ENCODE assay signal across 40 cellular contexts in the genomic region with DNA sequence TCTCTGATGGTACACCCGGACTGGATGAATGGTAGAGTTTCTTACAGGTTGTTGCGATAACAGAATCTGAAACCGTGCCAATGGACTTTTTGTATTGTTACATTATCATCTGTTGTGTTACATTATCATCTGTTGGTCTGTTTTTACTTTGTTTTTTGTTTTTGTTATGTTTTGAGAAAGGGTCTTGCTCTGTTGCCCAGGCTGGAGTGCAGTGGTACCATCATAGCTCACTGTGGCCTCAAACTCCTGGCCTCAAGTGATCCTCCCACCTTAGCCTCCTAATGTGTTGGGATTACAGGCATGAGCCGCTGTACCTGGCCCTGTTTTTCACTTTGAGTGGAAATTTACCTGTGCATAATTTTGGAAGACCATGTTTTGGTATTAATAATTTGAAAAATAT. TPM values are rescaled to one million over a fixed set of nuclear protein-coding genes. Genes with fewer than 3 reads are reported as not detected.
A peak's percentile ranks its signal among the peaks of the same experiment; 100 is the strongest.
DNase-seq lines count a peak whose midpoint lies in the region; ATAC-seq, FAIRE-seq and TF ChIP-seq lines count a peak whose summit lies in the region.
"Had no signal": no experiment of that assay in that cellular context is flagged by ENCODE, and none has a peak within 500 bp of the region (broad histone marks: within the 10 kb centered on the region; RNA-seq: fewer than 3 reads in every experiment).

No MANE protein-coding gene starts in this region.

- H3K4me3 Mint-ChIP-seq in WTC11, result no peak overlapping the region
- H3K4me3 Mint-ChIP-seq in neural crest cell, result no peak overlapping the region
- H3K4me3 Mint-ChIP-seq: B cell; CD14-positive monocyte; CD4-positive, alpha-beta memory T cell; CD4-positive, alpha-beta T cell; CD4-positive, CD25-positive, alpha-beta regulatory T cell; CD8-positive, alpha-beta memory T cell; CD8-positive, alpha-beta T cell had no signal

- no peak for TF ChIP-seq EP300 in K562 (IDR thresholded peaks at IDR 0.05; ENCODE audit: low read length)

- peaks cover 15% of the 10 kb centered on the region for H3K9me3 Mint-ChIP-seq in WTC11
- H3K9me3 Mint-ChIP-seq in neural crest cell, result no peaks in the 10 kb centered on the region
- H3K9me3 Mint-ChIP-seq: CD4-positive, alpha-beta T cell had no signal

- in situ Hi-C loops in K562 (cut with MboI), result loop anchor here (5.0 kb wide), 1 partner anchor 375 kb away; no protein-coding TSS in a partner anchor

- CTCF ChIA-PET in HEK293 (lab: Yijun Ruan, JAX) (interaction anchor here (1.2 kb wide), 1 partner anchor 125 kb away, joined by 7 read pairs; no protein-coding TSS in a partner anchor), WTC11 (lab: Charles Lee) (no interaction called here), K562 (lab: Yijun Ruan, JAX; ENCODE audit: low intra/inter-chr PET ratio) (no interaction called here)

- H3K4me1 Mint-ChIP-seq in WTC11, result no peaks in the 10 kb centered on the region
- no peaks in the 10 kb centered on the region for H3K4me1 Mint-ChIP-seq in neural crest cell
- H3K4me1 Mint-ChIP-seq: B cell, CD14-positive monocyte had no signal

- H3K9ac ChIP-seq in K562 (ENCODE audit: insufficient read depth in 1 of 2, low read depth in 2 of 2, low read length in 2 of 2), result no peak overlapping the region
- H3K9ac ChIP-seq in kidney (ENCODE audit: low read length in 2 of 2), result no peak overlapping the region
- H3K9ac ChIP-seq: BLaER1; BLaER1 treated with 17β-estradiol and CSF1 and Interleukin-3, amounts not matched to agents 10 nM and 100 nM had no signal

- no peak for TF ChIP-seq POLR2A in K562 (conservative IDR thresholded peaks at IDR 0.05)

- no peak overlapping the region for H3K27ac ChIP-seq in HEK293 (ENCODE audit: extremely low read depth, low read depth, low read length)
- no peak overlapping the region for H3K27ac ChIP-seq in K562 (ENCODE audit: extremely low read depth, low read depth, low read length)
- H3K27ac ChIP-seq in kidney (ENCODE audit: low read depth in 2 of 2, low read length in 2 of 2), result no peak overlapping the region
- H3K27ac ChIP-seq: 22Rv1; A549; BLaER1; BLaER1 treated with 17β-estradiol and CSF1 and Interleukin-3, amounts not matched to agents 10 nM and 100 nM; C4-2B had no signal

- H3K4me3 ChIP-seq in HEK293 (ENCODE audit: low read depth, low read length) (no peak overlapping the region), K562 (no peak overlapping the region), kidney (ENCODE audit: low read length in 2 of 2) (no peak overlapping the region)
- H3K4me3 ChIP-seq: A549; BLaER1; BLaER1 treated with 17β-estradiol and CSF1 and Interleukin-3, amounts not matched to agents 10 nM and 100 nM had no signal

- H3K36me3 ChIP-seq in HEK293 (ENCODE audit: control insufficient read depth in 2 of 2, insufficient read depth in 1 of 2, low read length in 2 of 2) (no peaks in the 10 kb centered on the region), K562 (ENCODE audit: control insufficient read depth, insufficient read depth, low read length) (no peaks in the 10 kb centered on the region), kidney (ENCODE audit: control insufficient read depth in 1 of 2, insufficient read depth in 2 of 2, low read length in 2 of 2) (no peaks in the 10 kb centered on the region)
- H3K36me3 ChIP-seq: BE2C; BLaER1; BLaER1 treated with 17β-estradiol and CSF1 and Interleukin-3, amounts not matched to agents 10 nM and 100 nM had no signal

- FAIRE-seq in K562 (lab: Jason Lieb, UNC) (no peak), urothelium cell line (lab: Jason Lieb, UNC) (no peak), kidney (lab: Jason Lieb, UNC) (no peak)
- FAIRE-seq: A204.1, A549, D721Med had no signal

- H3K9me3 ChIP-seq in HEK293 (ENCODE audit: control insufficient read depth, insufficient read depth, low read depth, low read length), result no peaks in the 10 kb centered on the region
- no peaks in the 10 kb centered on the region for H3K9me3 ChIP-seq in K562 (replicated peaks; ENCODE audit: control insufficient read depth, insufficient read depth, low read depth, low read length)
- peaks cover 0 to 5% of the 10 kb centered on the region in 2 donors for H3K9me3 ChIP-seq in kidney (ENCODE audit: control insufficient read depth in 1 of 2, low read length in 2 of 2)
- H3K9me3 ChIP-seq: A549, BE2C, Caco-2 had no signal

- no TSS peak for BruUV-seq in K562 (replicated peaks; lab: Mats Ljungman, UMichigan)

- no peaks in the 10 kb centered on the region for H3K4me1 ChIP-seq in HEK293 (ENCODE audit: control insufficient read depth, insufficient read depth, low read length)
- peaks cover 0 to 29% of the 10 kb centered on the region in 2 experiments; a peak in 2 of 5 replicates for H3K4me1 ChIP-seq in K562 (replicated peaks in 1 of 2; ENCODE audit: control insufficient read depth in 2 of 2, insufficient read depth in 2 of 2, low read length in 2 of 2)
- no peaks in the 10 kb centered on the region for H3K4me1 ChIP-seq in kidney (ENCODE audit: control insufficient read depth in 1 of 2, insufficient read depth in 1 of 2, low read depth in 1 of 2, low read length in 2 of 2)
- H3K4me1 ChIP-seq: A549, BE2C, Caco-2 had no signal

- H3K9me1 ChIP-seq in K562 (ENCODE audit: control insufficient read depth, insufficient read depth, low read length), result no peaks in the 10 kb centered on the region

- peaks cover under 1% of the 10 kb centered on the region; the same call in 1 of the 2 replicates for H4K20me1 ChIP-seq in K562 (replicated peaks; ENCODE audit: control insufficient read depth, insufficient read depth, low read length)
- H4K20me1 ChIP-seq: BLaER1 had no signal

- H3K27ac Mint-ChIP-seq in WTC11 (no peak overlapping the region), neural crest cell (ENCODE audit: unreplicated experiment) (peak overlapping the region; percentile 19)
- H3K27ac Mint-ChIP-seq: B cell; CD4-positive, alpha-beta T cell; CD8-positive, alpha-beta T cell had no signal

- no peak overlapping the region for H3K4me2 ChIP-seq in K562 (ENCODE audit: insufficient read depth, low read length)
- H3K4me2 ChIP-seq: A549, BLaER1 had no signal

- TF ChIP-seq CTCF in HEK293 (tag by site-specific recombination; IDR thresholded peaks at IDR 0.05) (no peak), WTC11 (IDR thresholded peaks at IDR 0.05) (no peak), K562 (IDR thresholded peaks at IDR 0.05 in 2 of 3, conservative IDR thresholded peaks at IDR 0.05 in 1 of 3; ENCODE audit: insufficient read depth in 2 of 3, low read depth in 1 of 3, low read length in 3 of 3) (no peak), neural crest cell (conservative IDR thresholded peaks at IDR 0.05) (no peak), kidney (IDR thresholded peaks at IDR 0.05; ENCODE audit: borderline replicate concordance, extremely low read depth, insufficient read depth) (no peak)

- DNase-seq in WTC11 (ENCODE audit: low spot score) (no peak), K562 (ENCODE audit: extremely low read depth in 1 of 4, low spot score in 3 of 4) (no peak), neural crest cell (ENCODE audit: low read depth, low spot score) (no peak), activated gamma-delta T cell treated with Interleukin-2 at 50 U/mL for 16 hours (no peak), urothelium cell line (ENCODE audit: low spot score) (no peak), kidney (no peak)
- DNase-seq: 8988T; ACHN; AML-193; BE2C; C1 segment of cervical spinal cord; Caco-2; Calu3; CD4-positive, alpha-beta T cell; CD4-positive, CD25-positive, alpha-beta regulatory T cell; CD8-positive, alpha-beta memory T cell; CD8-positive, alpha-beta T cell; COR-L47; DMS 273 treated with DMSO at 0.1 percent for 48 hours; DMS153; DMS53; DMS79; DMS79 treated with DMSO at 0.1 percent for 48 hours; DND-41; EL had no signal

- H3K27me3 ChIP-seq in K562 (ENCODE audit: control insufficient read depth in 2 of 2, insufficient read depth in 2 of 2, low read length in 2 of 2), result peaks cover 37 to 60% of the 10 kb centered on the region in 2 experiments; a peak in 4 of 5 replicates
- H3K27me3 ChIP-seq: BE2C, BLaER1 had no signal

- ATAC-seq in WTC11 (no peak), K562 (no peak), HG02759 (IDR thresholded peaks at IDR 0.05; ENCODE audit: unreplicated experiment) (no peak)
- ATAC-seq: A549; CD8-positive, alpha-beta T cell had no signal

- WGBS in K562 (ENCODE audit: insufficient coverage, low coverage, missing lambda C conversion rate), result 2% methylated on average over 4 of the region's 4 CpGs

- H2AFZ ChIP-seq in K562 (ENCODE audit: low read depth, low read length), result no peak overlapping the region

- intact Hi-C loops in K562 (cut with micrococcal nuclease) (no loop called here), kidney (cut with DNase I) (no loop called here)

- POLR2A ChIA-PET in HEK293 (lab: Yijun Ruan, JAX) (no interaction called here), WTC11 (lab: Charles Lee) (no interaction called here), K562 (lab: Yijun Ruan, JAX) (interaction anchor here (0.5 kb wide), 1 partner anchor 225 kb away, joined by 3 read pairs; no protein-coding TSS in a partner anchor)

- TF ChIP-seq RAD21 in K562 (CRISPR knock-in tag; conservative IDR thresholded peaks at IDR 0.05 in 1 of 2, IDR thresholded peaks at IDR 0.05 in 1 of 2), result no peak

- no peaks in the 10 kb centered on the region for H3K79me2 ChIP-seq in K562 (ENCODE audit: control insufficient read depth, insufficient read depth, low read length)

- H3K27me3 Mint-ChIP-seq in WTC11 (ENCODE audit: low read depth) (peaks cover 26% of the 10 kb centered on the region), neural crest cell (ENCODE audit: low read depth) (peaks cover 7% of the 10 kb centered on the region)
- H3K27me3 Mint-ChIP-seq: B cell; CD4-positive, alpha-beta memory T cell; CD4-positive, alpha-beta T cell; CD4-positive, CD25-positive, alpha-beta regulatory T cell had no signal

- H3K36me3 Mint-ChIP-seq in WTC11, result no peaks in the 10 kb centered on the region
- H3K36me3 Mint-ChIP-seq in neural crest cell (ENCODE audit: low read depth), result no peaks in the 10 kb centered on the region
- H3K36me3 Mint-ChIP-seq: CD14-positive monocyte; CD4-positive, CD25-positive, alpha-beta regulatory T cell; CD8-positive, alpha-beta T cell had no signal

RNA-seq across cellular contexts. Expression of gene PEX10, which starts 10.2 kb away (rescaled TPM):
- total RNA-seq in WTC11 (2021) (28.6 to 31.7 TPM (median 29.3 TPM) in 3 replicates), K562 (2014; rRNA removed) (24.5 and 26.2 TPM in 2 replicates), K562 (2014; rRNA removed; fragmentation: Illumina TruSeq; extraction: Trizol) (5.6 and 5.7 TPM in 2 replicates), K562 (2015; rRNA removed; fragmentation: Illumina TruSeq; extraction: Trizol) (8.4 and 9.3 TPM in 2 replicates), K562 (2021) (18.2 and 18.7 TPM in 2 replicates), neural crest cell (31.2 and 31.9 TPM in 2 replicates), kidney (25.6 TPM)
- total RNA-seq in K562 (2011; cell fraction: chromatin; rRNA removed; ENCODE audit: low replicate concordance), result 13.3 and 27.8 TPM in 2 replicates
- total RNA-seq in K562 (2011; cell fraction: nucleolus; rRNA removed), result 23.4 and 30.4 TPM in 2 replicates
- 18.3 and 19.9 TPM in 2 replicates for total RNA-seq in K562 (2011; cell fraction: nucleoplasm; rRNA removed)
- polyA plus RNA-seq in K562 (2011; rRNA removed) (8.7 and 9.4 TPM in 2 replicates), K562 (2014; fragmentation: Illumina TruSeq; extraction: Trizol) (6.4 and 10.6 TPM in 2 replicates), K562 (2014; fragmentation: Nextera tagmentation; extraction: Ambion mirVana) (under 1 TPM; 0.03 to 0.11 TPM), K562 (2014; rRNA removed) (18.8 and 22.5 TPM in 2 replicates), kidney (ENCODE audit: insufficient read depth, low read depth, low replicate concordance) (26.8 TPM)
- polyA plus RNA-seq in K562 (2011; cell fraction: cytosol; rRNA removed), result 9.6 and 19.3 TPM in 2 replicates
- polyA plus RNA-seq in K562 (2011; cell fraction: nucleus; rRNA removed), result 18.8 and 28.5 TPM in 2 replicates
- 9.3 and 13.4 TPM in 2 replicates for polyA plus RNA-seq in K562 (2012)
- polyA minus RNA-seq in K562 (2011; rRNA and poly(A)+ RNA removed), result 3.5 and 3.9 TPM in 2 replicates
- polyA minus RNA-seq in K562 (2011; cell fraction: cytosol; rRNA and poly(A)+ RNA removed), result 5.4 and 14.7 TPM in 2 replicates
- polyA minus RNA-seq in K562 (2011; cell fraction: nucleus; rRNA and poly(A)+ RNA removed), result 11.1 and 14.0 TPM in 2 replicates

RNA-seq across cellular contexts. Expression of gene RER1, which starts 30.9 kb away (rescaled TPM):
- total RNA-seq in WTC11 (2021), result 72.1 to 80.4 TPM (median 79.8 TPM) in 3 replicates
- 270 and 338 TPM in 2 replicates for total RNA-seq in K562 (2011; cell fraction: chromatin; rRNA removed; ENCODE audit: low replicate concordance)
- total RNA-seq in K562 (2011; cell fraction: nucleolus; rRNA removed), result 175 and 181 TPM in 2 replicates
- 289 and 345 TPM in 2 replicates for total RNA-seq in K562 (2011; cell fraction: nucleoplasm; rRNA removed)
- 63.1 and 109 TPM in 2 replicates for total RNA-seq in K562 (2014; rRNA removed)
- total RNA-seq in K562 (2014; rRNA removed; fragmentation: Illumina TruSeq; extraction: Trizol), result 183 and 211 TPM in 2 replicates
- total RNA-seq in K562 (2015; rRNA removed; fragmentation: Illumina TruSeq; extraction: Trizol), result 146 and 153 TPM in 2 replicates
- 219 and 235 TPM in 2 replicates for total RNA-seq in K562 (2021)
- 316 and 354 TPM in 2 replicates for polyA plus RNA-seq in K562 (2011; rRNA removed)
- 218 and 437 TPM in 2 replicates for polyA plus RNA-seq in K562 (2011; cell fraction: cytosol; rRNA removed)
- 267 and 372 TPM in 2 replicates for polyA plus RNA-seq in K562 (2011; cell fraction: nucleus; rRNA removed)
- polyA plus RNA-seq in K562 (2012), result 133 and 293 TPM in 2 replicates
- polyA plus RNA-seq in K562 (2014; fragmentation: Illumina TruSeq; extraction: Trizol), result 299 and 323 TPM in 2 replicates
- polyA plus RNA-seq in K562 (2014; fragmentation: Nextera tagmentation; extraction: Ambion mirVana), result 10 to 100 TPM; 19.6 to 34.5 TPM
- 216 and 249 TPM in 2 replicates for polyA plus RNA-seq in K562 (2014; rRNA removed)
- polyA minus RNA-seq in K562 (2011; rRNA and poly(A)+ RNA removed), result 304 and 371 TPM in 2 replicates
- 79.7 and 109 TPM in 2 replicates for polyA minus RNA-seq in K562 (2011; cell fraction: cytosol; rRNA and poly(A)+ RNA removed)
- 23.0 and 33.4 TPM in 2 replicates for polyA minus RNA-seq in K562 (2011; cell fraction: nucleus; rRNA and poly(A)+ RNA removed)
- 108 and 111 TPM in 2 replicates for total RNA-seq in neural crest cell
- total RNA-seq in kidney, result 162 TPM
- polyA plus RNA-seq in kidney (ENCODE audit: insufficient read depth, low read depth, low replicate concordance), result 158 TPM

RNA-seq across cellular contexts. Expression of gene MORN1, which starts 31.2 kb away (rescaled TPM):
- total RNA-seq in WTC11 (2021), result 14.5 to 19.7 TPM (median 18.5 TPM) in 3 replicates
- total RNA-seq in K562 (2011; cell fraction: chromatin; rRNA removed; ENCODE audit: low replicate concordance), result 24.9 and 49.4 TPM in 2 replicates
- total RNA-seq in K562 (2011; cell fraction: nucleolus; rRNA removed), result 26.6 and 36.7 TPM in 2 replicates
- total RNA-seq in K562 (2011; cell fraction: nucleoplasm; rRNA removed), result 26.9 and 29.6 TPM in 2 replicates
- total RNA-seq in K562 (2014; rRNA removed), result 6.1 and 9.3 TPM in 2 replicates
- total RNA-seq in K562 (2014; rRNA removed; fragmentation: Illumina TruSeq; extraction: Trizol), result 2.3 and 2.9 TPM in 2 replicates
- total RNA-seq in K562 (2015; rRNA removed; fragmentation: Illumina TruSeq; extraction: Trizol), result 4.7 and 5.5 TPM in 2 replicates
- total RNA-seq in K562 (2021), result 5.1 and 7.6 TPM in 2 replicates
- 3.9 and 4.4 TPM in 2 replicates for polyA plus RNA-seq in K562 (2011; rRNA removed)
- 4.3 and 4.7 TPM in 2 replicates for polyA plus RNA-seq in K562 (2011; cell fraction: cytosol; rRNA removed)
- polyA plus RNA-seq in K562 (2011; cell fraction: nucleus; rRNA removed), result 10.6 and 16.9 TPM in 2 replicates
- 3.6 and 6.3 TPM in 2 replicates for polyA plus RNA-seq in K562 (2012)
- polyA plus RNA-seq in K562 (2014; fragmentation: Illumina TruSeq; extraction: Trizol), result 1.8 and 2.7 TPM in 2 replicates
- under 1 TPM; 0.24 to 0.35 TPM for polyA plus RNA-seq in K562 (2014; fragmentation: Nextera tagmentation; extraction: Ambion mirVana)
- polyA plus RNA-seq in K562 (2014; rRNA removed), result 4.2 and 5.8 TPM in 2 replicates
- polyA minus RNA-seq in K562 (2011; rRNA and poly(A)+ RNA removed), result 5.5 and 9.6 TPM in 2 replicates
- 4.8 and 5.6 TPM in 2 replicates for polyA minus RNA-seq in K562 (2011; cell fraction: cytosol; rRNA and poly(A)+ RNA removed)
- 11.7 and 12.0 TPM in 2 replicates for polyA minus RNA-seq in K562 (2011; cell fraction: nucleus; rRNA and poly(A)+ RNA removed)
- total RNA-seq in neural crest cell, result 23.7 and 24.4 TPM in 2 replicates
- total RNA-seq in kidney, result 24.7 TPM
- polyA plus RNA-seq in kidney (ENCODE audit: insufficient read depth, low read depth, low replicate concordance), result 9.0 TPM

RNA-seq across cellular contexts. Expression of gene PLCH2, which starts 53.6 kb away (rescaled TPM):
- total RNA-seq in WTC11 (2021), result 0.05 to 0.18 TPM (median 0.17 TPM) in 3 replicates
- 0.07 TPM in 1 of 2 replicates, not detected in the other for total RNA-seq in K562 (2011; cell fraction: chromatin; rRNA removed; ENCODE audit: low replicate concordance)
- total RNA-seq in K562 (2011; cell fraction: nucleolus; rRNA removed), result not detected in 2 replicates
- not detected in 2 replicates for total RNA-seq in K562 (2011; cell fraction: nucleoplasm; rRNA removed)
- total RNA-seq in K562 (2014; rRNA removed), result not detected in 2 replicates
- not detected in 2 replicates for total RNA-seq in K562 (2014; rRNA removed; fragmentation: Illumina TruSeq; extraction: Trizol)
- not detected in 2 replicates for total RNA-seq in K562 (2015; rRNA removed; fragmentation: Illumina TruSeq; extraction: Trizol)
- 0.04 and 0.16 TPM in 2 replicates for total RNA-seq in K562 (2021)
- not detected in 2 replicates for polyA plus RNA-seq in K562 (2011; rRNA removed)
- polyA plus RNA-seq in K562 (2011; cell fraction: cytosol; rRNA removed), result not detected in 2 replicates
- 0.01 and 0.04 TPM in 2 replicates for polyA plus RNA-seq in K562 (2011; cell fraction: nucleus; rRNA removed)
- not detected in 2 replicates for polyA plus RNA-seq in K562 (2012)
- not detected in 2 replicates for polyA plus RNA-seq in K562 (2014; fragmentation: Illumina TruSeq; extraction: Trizol)
- polyA plus RNA-seq in K562 (2014; fragmentation: Nextera tagmentation; extraction: Ambion mirVana), result not detected
- polyA plus RNA-seq in K562 (2014; rRNA removed), result not detected in 2 replicates
- not detected in 2 replicates for polyA minus RNA-seq in K562 (2011; rRNA and poly(A)+ RNA removed)
- polyA minus RNA-seq in K562 (2011; cell fraction: cytosol; rRNA and poly(A)+ RNA removed), result not detected in 2 replicates
- not detected in 2 replicates for polyA minus RNA-seq in K562 (2011; cell fraction: nucleus; rRNA and poly(A)+ RNA removed)
- 0.37 and 0.59 TPM in 2 replicates for total RNA-seq in neural crest cell
- 8.7 TPM for total RNA-seq in kidney
- polyA plus RNA-seq in kidney (ENCODE audit: insufficient read depth, low read depth, low replicate concordance), result 7.4 TPM
- total RNA-seq: A172, A673, Daoy had no signal
- polyA plus RNA-seq: CD14-positive monocyte had no signal

Comparison
In these comparisons a context has a peak if more than half of its experiments do, and no peak if none do; other contexts are left out.
1. Of the 44 proteins assayed by ChIP-seq in both K562 and HEK293: peak only in K562: none; only in HEK293: none; in both: ZNF121; in neither: 43.